10 cellular contexts compared by ENCODE assay signal in the genomic region with DNA sequence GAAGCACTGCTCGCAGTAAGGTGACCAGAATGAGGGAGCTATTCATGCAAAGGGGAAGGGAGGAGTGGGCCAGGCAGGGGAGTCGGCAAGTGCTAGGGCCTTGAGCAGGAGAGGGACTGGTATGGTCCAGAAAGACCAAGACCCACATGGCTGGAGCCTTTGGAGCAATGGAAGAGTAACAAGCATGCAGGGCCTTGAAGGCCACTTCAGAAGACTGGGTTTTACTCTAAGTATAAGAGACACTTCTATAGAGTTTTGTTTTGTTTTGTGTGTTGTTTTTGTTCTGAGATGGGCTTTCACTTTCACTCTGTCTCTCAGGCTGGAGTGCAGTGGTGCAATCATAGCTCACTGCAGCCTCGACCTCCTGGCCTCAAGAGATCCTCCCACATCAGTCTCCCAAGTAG. TPM values are rescaled to one million over a fixed set of nuclear protein-coding genes. Genes with fewer than 3 reads are reported as not detected.
DNase-seq lines count a peak whose midpoint lies in the region; ATAC-seq, FAIRE-seq and TF ChIP-seq lines count a peak whose summit lies in the region.
"Had no signal": no experiment of that assay in that cellular context is flagged by ENCODE, and none has a peak within 500 bp of the region (broad histone marks: within the 10 kb centered on the region; RNA-seq: fewer than 3 reads in every experiment).

No MANE protein-coding gene starts in this region.

- H3K4me3 Mint-ChIP-seq in activated CD8-positive, alpha-beta T cell treated with anti-CD3 and anti-CD28 coated beads for 36 hours, result peak overlapping the region; percentile 69
- H3K4me3 Mint-ChIP-seq: brain had no signal

- intact Hi-C loops in activated CD8-positive, alpha-beta T cell treated with anti-CD3 and anti-CD28 coated beads for 36 hours (cut with micrococcal nuclease), result loop anchor here (5.0 kb wide), 1 partner anchor 135 kb away; no protein-coding TSS in a partner anchor
- intact Hi-C loops in upper lobe of right lung (cut with DNase I), result no loop called here

- peaks cover 28% of the 10 kb centered on the region for H3K4me1 Mint-ChIP-seq in activated CD8-positive, alpha-beta T cell treated with anti-CD3 and anti-CD28 coated beads for 36 hours (ENCODE audit: low read depth)

- H3K27me3 ChIP-seq in upper lobe of right lung, result no peaks in the 10 kb centered on the region

- no peaks in the 10 kb centered on the region for H3K36me3 ChIP-seq in upper lobe of right lung

- H3K36me3 Mint-ChIP-seq in activated CD8-positive, alpha-beta T cell treated with anti-CD3 and anti-CD28 coated beads for 36 hours (ENCODE audit: low read depth), result peaks cover 4% of the 10 kb centered on the region
- H3K36me3 Mint-ChIP-seq: brain had no signal

- ATAC-seq in HG03066 (IDR thresholded peaks at IDR 0.05; ENCODE audit: low read depth, unreplicated experiment), result peak; percentile 75
- peak; percentile 79 for ATAC-seq in activated CD8-positive, alpha-beta T cell treated with anti-CD3 and anti-CD28 coated beads for 36 hours
- peak; percentile 19 for ATAC-seq in upper lobe of right lung

- no peak for TF ChIP-seq CTCF in activated CD8-positive, alpha-beta T cell treated with anti-CD3 and anti-CD28 coated beads for 36 hours (IDR thresholded peaks at IDR 0.05)
- no peak for TF ChIP-seq CTCF in upper lobe of right lung (IDR thresholded peaks at IDR 0.05)

- peak; percentile 9 for DNase-seq in stimulated activated CD4-positive, alpha-beta T cell treated with anti-CD3 and anti-CD28 coated beads, Interleukin-4, amount 100 ng/mL, for 24 hours
- DNase-seq in stimulated activated CD4-positive, alpha-beta T cell treated with anti-CD3 and anti-CD28 coated beads, Interleukin-2, amount 100 ng/mL, for 48 hours, result no peak
- peak; percentile 28 for DNase-seq in activated CD8-positive, alpha-beta T cell treated with anti-CD3 and anti-CD28 coated beads for 36 hours
- DNase-seq in upper lobe of right lung (no peak), DMS 273 (lab: John Stamatoyannopoulos, UW; ENCODE audit: unreplicated experiment) (no peak), RCC 7860 (ENCODE audit: low spot score) (no peak)
- DNase-seq in stimulated activated CD4-positive, alpha-beta T cell treated with anti-CD3 and anti-CD28 coated beads, Interleukin-4, amount 100 ng/mL, for 4 hours, result no peak
- DNase-seq: NCI-H526 treated with DMSO at 0.1 percent for 48 hours had no signal

- CTCF ChIA-PET in activated CD8-positive, alpha-beta T cell treated with anti-CD3 and anti-CD28 coated beads for 36 hours (lab: Charles Lee), result interaction anchor here (0.6 to 1.6 kb wide), 5 partner anchors 15 to 133 kb away, joined by 3 to 6 read pairs (median 4); a partner anchor contains a TSS

- FAIRE-seq in RCC 7860 (lab: Jason Lieb, UNC), result no peak

- no peaks in the 10 kb centered on the region for H3K27me3 Mint-ChIP-seq in activated CD8-positive, alpha-beta T cell treated with anti-CD3 and anti-CD28 coated beads for 36 hours

- H3K9me3 ChIP-seq in upper lobe of right lung, result no peaks in the 10 kb centered on the region

- no peak overlapping the region for H3K27ac ChIP-seq in upper lobe of right lung

- no peaks in the 10 kb centered on the region for H3K4me1 ChIP-seq in upper lobe of right lung

- H3K9me3 Mint-ChIP-seq in activated CD8-positive, alpha-beta T cell treated with anti-CD3 and anti-CD28 coated beads for 36 hours, result peaks cover 5% of the 10 kb centered on the region

- POLR2A ChIA-PET in activated CD8-positive, alpha-beta T cell treated with anti-CD3 and anti-CD28 coated beads for 36 hours (lab: Charles Lee), result interaction anchor here (0.6 to 1.3 kb wide), 3 partner anchors 59 to 202 kb away, joined by 3 to 8 read pairs (median 3); a partner anchor contains a TSS

- H3K27ac Mint-ChIP-seq in activated CD8-positive, alpha-beta T cell treated with anti-CD3 and anti-CD28 coated beads for 36 hours, result peak overlapping the region; percentile 80
- H3K27ac Mint-ChIP-seq: brain had no signal

- H3K4me3 ChIP-seq in upper lobe of right lung, result peak overlapping the region; percentile 14

RNA-seq across cellular contexts. Expression of a gene that starts 42.0 kb away (rescaled TPM):
- 1 to 10 TPM in 1 of 2 experiments, under 1 TPM in 1; 0.51 to 1.1 TPM for total RNA-seq in activated CD8-positive, alpha-beta T cell treated with anti-CD3 and anti-CD28 coated beads for 36 hours
- not detected for total RNA-seq in upper lobe of right lung

Comparison
In these comparisons a context has a peak if more than half of its experiments do, and no peak if none do; other contexts are left out.
1. DNase-seq: peak in stimulated activated CD4-positive, alpha-beta T cell treated with anti-CD3 and anti-CD28 coated beads, Interleukin-4, amount 100 ng/mL, for 24 hours (single experiment) and activated CD8-positive, alpha-beta T cell treated with anti-CD3 and anti-CD28 coated beads for 36 hours (single experiment); none in stimulated activated CD4-positive, alpha-beta T cell treated with anti-CD3 and anti-CD28 coated beads, Interleukin-2, amount 100 ng/mL, for 48 hours (0 of 2), upper lobe of right lung (single experiment), stimulated activated CD4-positive, alpha-beta T cell treated with anti-CD3 and anti-CD28 coated beads, Interleukin-4, amount 100 ng/mL, for 4 hours (0 of 2), DMS 273 (single experiment) and RCC 7860 (single experiment).
2. ATAC-seq: peak in every context shown above with its lines; median percentile 79 in activated CD8-positive, alpha-beta T cell treated with anti-CD3 and anti-CD28 coated beads for 36 hours; 75 in HG03066; 19 in upper lobe of right lung.